In the genomic region with DNA sequence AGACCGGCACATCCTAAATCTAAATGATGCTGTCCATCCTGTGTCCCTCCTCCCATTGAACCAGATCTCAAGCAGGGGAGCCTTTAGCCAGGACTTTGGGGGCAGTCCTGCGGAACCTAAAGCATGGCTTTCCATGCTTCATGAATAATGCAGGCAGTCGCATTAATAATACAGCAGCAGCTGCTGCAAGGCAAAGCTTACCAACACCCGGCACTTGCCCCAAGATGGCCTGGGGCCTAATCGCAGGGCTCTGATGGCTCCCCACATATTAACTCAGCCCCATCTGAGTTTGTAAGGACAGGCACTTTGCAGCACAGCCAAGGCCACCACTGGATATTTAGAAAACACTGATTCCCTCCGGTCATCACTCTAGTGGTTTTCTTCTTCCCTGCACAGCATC, we compare ENCODE assay signal across 19 cellular contexts.
"Had no signal": no experiment of that assay in that cellular context is flagged by ENCODE, and none has a peak within 500 bp of the region (broad histone marks: within the 10 kb centered on the region; RNA-seq: fewer than 3 reads in every experiment).

No MANE protein-coding gene starts in this region.

- DNase-seq: IMR-90; Karpas-422; KG1; MG63; NCI-H1092; NCI-H1105 treated with DMSO at 0.1 percent for 48 hours; NCI-H1417 treated with DMSO at 0.1 percent for 48 hours; NCI-H146; NCI-H187 treated with DMSO at 0.1 percent for 48 hours; NCI-H2029 treated with DMSO at 0.1 percent for 48 hours; NCI-H2171 treated with DMSO at 0.1 percent for 48 hours; NCI-H345; NCI-H446 treated with DMSO at 0.1 percent for 48 hours; NCI-H510A treated with DMSO at 0.1 percent for 48 hours; NCI-H526; NCI-H82; NK-92 treated with Interleukin-12 subunit alpha and Interleukin-12 subunit beta, amount 100 ng/mL, for 24 hours; PC-3; SHP77 had no signal
